Comparison of ENCODE assay signal across 1 cellular context in the genomic region with DNA sequence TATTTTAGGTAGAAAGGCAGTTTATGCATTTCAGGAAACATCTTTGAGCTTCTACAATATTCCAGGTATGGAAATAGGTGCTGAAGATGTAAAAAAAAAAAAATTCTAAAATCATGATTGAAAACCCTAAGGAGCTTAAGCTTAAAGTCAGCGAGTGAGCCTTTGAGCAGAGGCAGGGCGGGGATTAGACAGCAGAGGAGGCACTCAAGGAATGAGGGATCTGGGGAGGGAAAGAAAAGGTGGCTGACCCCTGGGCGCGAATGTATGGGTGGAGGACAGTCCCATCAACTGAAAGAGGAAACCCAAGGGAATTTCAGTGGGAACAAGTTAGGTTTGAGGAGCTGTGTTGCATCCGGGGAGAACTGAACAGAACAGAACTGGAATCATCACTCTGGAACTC.
TF ChIP-seq lines count a peak whose summit lies in the region.

No MANE protein-coding gene starts in this region.

TF ChIP-seq in H1, 55 proteins besides CTCF, POLR2A, EP300 and RAD21:
- TF ChIP-seq PHF8 (conservative IDR thresholded peaks at IDR 0.05; ENCODE audit: low read depth, low read length) (no peak), RXRA (IDR thresholded peaks at IDR 0.05; ENCODE audit: insufficient read depth, low read depth, low read length) (no peak), CBX5 (IDR thresholded peaks at IDR 0.05; ENCODE audit: low read depth, low read length) (no peak), RBBP5 (IDR thresholded peaks at IDR 0.05; ENCODE audit: borderline replicate concordance, low read depth, low read length) (no peak), SIRT6 (IDR thresholded peaks at IDR 0.05; ENCODE audit: low read length) (no peak), CREB1 (IDR thresholded peaks at IDR 0.05) (no peak)
